In the genomic region with DNA sequence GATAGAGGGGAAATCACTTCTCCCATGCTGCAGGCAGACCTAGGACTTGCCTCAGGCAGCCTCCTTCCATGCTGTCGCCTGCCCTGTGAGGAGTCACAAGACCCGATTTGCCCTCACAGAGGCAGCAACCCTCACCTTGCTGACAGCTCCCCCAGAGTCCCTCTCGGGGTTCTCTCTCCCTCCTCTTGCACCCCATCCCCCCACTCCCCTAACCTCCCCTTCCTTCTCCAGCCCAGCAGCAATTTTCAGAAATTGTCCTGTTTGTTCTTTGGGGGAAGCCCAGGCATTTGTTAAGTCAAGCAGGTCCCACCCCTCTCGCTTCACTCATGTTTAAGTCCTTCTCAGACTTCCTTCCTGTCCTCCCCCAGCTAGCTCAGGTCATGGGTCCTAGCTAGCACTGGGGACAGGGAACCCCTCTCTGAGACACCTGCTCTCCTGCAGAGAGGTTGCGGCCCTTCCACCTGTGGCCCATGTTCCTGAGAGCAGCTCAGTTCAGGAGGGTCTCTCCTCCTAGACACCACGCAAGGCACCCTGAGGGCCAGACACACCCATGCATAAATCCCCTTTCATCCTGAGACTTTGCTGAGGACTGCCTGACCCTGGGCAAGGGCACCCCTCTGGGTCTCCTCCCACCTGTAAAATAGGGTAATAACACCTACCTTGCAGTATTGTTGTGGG, we compare ENCODE assay signal across 14 cellular contexts. TPM values are rescaled to one million over a fixed set of nuclear protein-coding genes. Genes with fewer than 3 reads are reported as not detected.
DNase-seq lines count a peak whose midpoint lies in the region; ATAC-seq, FAIRE-seq and TF ChIP-seq lines count a peak whose summit lies in the region.
"Had no signal": no experiment of that assay in that cellular context is flagged by ENCODE, and none has a peak within 500 bp of the region (broad histone marks: within the 10 kb centered on the region; RNA-seq: fewer than 3 reads in every experiment).

No MANE protein-coding gene starts in this region.

- H3K4me3 ChIP-seq in duodenal mucosa (ENCODE audit: low read depth in 1 of 2, low read length in 2 of 2), result no peak overlapping the region

- TF ChIP-seq POLR2A in H54 (IDR thresholded peaks at IDR 0.05; ENCODE audit: low read depth, low read length), result no peak

- intact Hi-C loops in activated CD4-positive, alpha-beta memory T cell treated with anti-CD3 and anti-CD28 coated beads for 36 hours (cut with micrococcal nuclease), result no loop called here

- H3K27ac Mint-ChIP-seq in activated CD4-positive, alpha-beta memory T cell treated with anti-CD3 and anti-CD28 coated beads, Interleukin-2, amount 10 ng/mL, durations not matched to agents 7 days and 5 days, result peak overlapping the region; percentile 14
- no peak overlapping the region for H3K27ac Mint-ChIP-seq in activated CD4-positive, alpha-beta memory T cell treated with anti-CD3 and anti-CD28 coated beads for 36 hours

- H3K9ac ChIP-seq in duodenal mucosa (ENCODE audit: low read depth in 1 of 2, low read length in 2 of 2), result no peak overlapping the region

- H3K27ac ChIP-seq in duodenal mucosa (ENCODE audit: low read depth, low read length), result peak overlapping the region; percentile 29

- H3K36me3 ChIP-seq in duodenal mucosa (ENCODE audit: control insufficient read depth in 1 of 2, insufficient read depth in 2 of 2, low read length in 2 of 2), result no peaks in the 10 kb centered on the region

- no peaks in the 10 kb centered on the region for H3K36me3 Mint-ChIP-seq in activated CD4-positive, alpha-beta memory T cell treated with anti-CD3 and anti-CD28 coated beads, Interleukin-2, amount 10 ng/mL, durations not matched to agents 7 days and 5 days (ENCODE audit: low read depth)
- H3K36me3 Mint-ChIP-seq in activated CD4-positive, alpha-beta memory T cell treated with anti-CD3 and anti-CD28 coated beads for 36 hours, result no peaks in the 10 kb centered on the region

- no peaks in the 10 kb centered on the region for H3K27me3 Mint-ChIP-seq in activated CD4-positive, alpha-beta memory T cell treated with anti-CD3 and anti-CD28 coated beads, Interleukin-2, amount 10 ng/mL, durations not matched to agents 7 days and 5 days
- no peaks in the 10 kb centered on the region for H3K27me3 Mint-ChIP-seq in activated CD4-positive, alpha-beta memory T cell treated with anti-CD3 and anti-CD28 coated beads for 36 hours

- ATAC-seq in stimulated activated naive CD8-positive, alpha-beta T cell treated with anti-CD3 and anti-CD28 coated beads, Interleukin-15, Interleukin-2, amounts not matched to agents 100 U/mL and 50 U/mL, for 24 hours, result no peak
- ATAC-seq in HG03439 (IDR thresholded peaks at IDR 0.05; ENCODE audit: unreplicated experiment) (no peak), GM19467 (IDR thresholded peaks at IDR 0.05; ENCODE audit: unreplicated experiment) (no peak)

- H3K4me1 ChIP-seq in duodenal mucosa (ENCODE audit: control insufficient read depth in 1 of 2, insufficient read depth in 2 of 2, low read length in 2 of 2), result peaks cover 18 to 30% of the 10 kb centered on the region in 2 donors

- CTCF ChIA-PET in activated CD4-positive, alpha-beta memory T cell treated with anti-CD3 and anti-CD28 coated beads, Interleukin-2, amount 10 ng/mL, durations not matched to agents 7 days and 5 days (lab: Charles Lee), result interaction anchor here (0.9 to 1.5 kb wide), 3 partner anchors 13 to 114 kb away, joined by 3 read pairs; no protein-coding TSS in a partner anchor
- CTCF ChIA-PET in activated CD4-positive, alpha-beta memory T cell treated with anti-CD3 and anti-CD28 coated beads for 36 hours (lab: Charles Lee), result interaction anchor here (1.4 to 2.0 kb wide), 2 partner anchors 13 to 222 kb away, joined by 4 to 7 read pairs; no protein-coding TSS in a partner anchor

- no peak overlapping the region for H3K4me3 Mint-ChIP-seq in activated CD4-positive, alpha-beta memory T cell treated with anti-CD3 and anti-CD28 coated beads, Interleukin-2, amount 10 ng/mL, durations not matched to agents 7 days and 5 days
- H3K4me3 Mint-ChIP-seq in activated CD4-positive, alpha-beta memory T cell treated with anti-CD3 and anti-CD28 coated beads for 36 hours, result no peak overlapping the region

- DNase-seq in activated CD4-positive, alpha-beta memory T cell treated with anti-CD3 and anti-CD28 coated beads, Interleukin-2, amount 10 ng/mL, durations not matched to agents 7 days and 5 days, result peak; percentile 16
- no peak for DNase-seq in activated CD4-positive, alpha-beta memory T cell treated with anti-CD3 and anti-CD28 coated beads for 36 hours
- DNase-seq in NCI-H69 (lab: John Stamatoyannopoulos, UW) (peak; percentile 72), H54 (ENCODE audit: insufficient read length, low spot score) (no peak)
- peak; percentile 22 for DNase-seq in stimulated activated naive CD8-positive, alpha-beta T cell treated with anti-CD3 and anti-CD28 coated beads, Interleukin-15, Interleukin-2, amounts not matched to agents 100 U/mL and 50 U/mL, for 24 hours
- DNase-seq: NCI-H1694 treated with DMSO at 0.1 percent for 48 hours; stimulated activated CD4-positive, alpha-beta T cell treated with anti-CD3 and anti-CD28 coated beads, Interleukin-4, amount 100 ng/mL, for 1 hour had no signal

- no peaks in the 10 kb centered on the region for H3K9me3 ChIP-seq in duodenal mucosa (ENCODE audit: control insufficient read depth in 1 of 2, low read length in 2 of 2)

- peaks cover 41% of the 10 kb centered on the region for H3K4me1 Mint-ChIP-seq in activated CD4-positive, alpha-beta memory T cell treated with anti-CD3 and anti-CD28 coated beads, Interleukin-2, amount 10 ng/mL, durations not matched to agents 7 days and 5 days
- H3K4me1 Mint-ChIP-seq in activated CD4-positive, alpha-beta memory T cell treated with anti-CD3 and anti-CD28 coated beads for 36 hours (ENCODE audit: low read depth), result peaks cover 35% of the 10 kb centered on the region

- no peak for FAIRE-seq in H54 (lab: Jason Lieb, UNC)
- FAIRE-seq: G401.6, H1 had no signal

- POLR2A ChIA-PET in activated CD4-positive, alpha-beta memory T cell treated with anti-CD3 and anti-CD28 coated beads, Interleukin-2, amount 10 ng/mL, durations not matched to agents 7 days and 5 days (lab: Charles Lee), result no interaction called here
- POLR2A ChIA-PET in activated CD4-positive, alpha-beta memory T cell treated with anti-CD3 and anti-CD28 coated beads for 36 hours (lab: Charles Lee), result no interaction called here

- H3K9me3 Mint-ChIP-seq in activated CD4-positive, alpha-beta memory T cell treated with anti-CD3 and anti-CD28 coated beads, Interleukin-2, amount 10 ng/mL, durations not matched to agents 7 days and 5 days, result no peaks in the 10 kb centered on the region
- H3K9me3 Mint-ChIP-seq in activated CD4-positive, alpha-beta memory T cell treated with anti-CD3 and anti-CD28 coated beads for 36 hours, result no peaks in the 10 kb centered on the region

- H3K27me3 ChIP-seq in duodenal mucosa (ENCODE audit: control insufficient read depth in 1 of 2, insufficient read depth in 2 of 2, low read length in 2 of 2), result no peaks in the 10 kb centered on the region

RNA-seq across cellular contexts. Expression of gene FXYD2, which starts 6.3 kb away (rescaled TPM):
- under 1 TPM; 0.33 to 0.48 TPM for total RNA-seq in activated CD4-positive, alpha-beta memory T cell treated with anti-CD3 and anti-CD28 coated beads, Interleukin-2, amount 10 ng/mL, durations not matched to agents 7 days and 5 days
- total RNA-seq in activated CD4-positive, alpha-beta memory T cell treated with anti-CD3 and anti-CD28 coated beads for 36 hours, result not detected

RNA-seq across cellular contexts. Expression of gene DSCAML1, which starts 33.8 kb away (rescaled TPM):
- total RNA-seq in activated CD4-positive, alpha-beta memory T cell treated with anti-CD3 and anti-CD28 coated beads, Interleukin-2, amount 10 ng/mL, durations not matched to agents 7 days and 5 days, result under 1 TPM in 1 of 2 experiments, not detected in 1; 0.03 TPM
- under 1 TPM; 0.29 to 0.67 TPM for total RNA-seq in activated CD4-positive, alpha-beta memory T cell treated with anti-CD3 and anti-CD28 coated beads for 36 hours
- total RNA-seq: dermis microvascular lymphatic vessel endothelial cell, pulmonary artery endothelial cell had no signal

RNA-seq across cellular contexts. Expression of gene FXYD6, which starts 45.6 kb away (rescaled TPM):
- not detected for total RNA-seq in activated CD4-positive, alpha-beta memory T cell treated with anti-CD3 and anti-CD28 coated beads, Interleukin-2, amount 10 ng/mL, durations not matched to agents 7 days and 5 days
- total RNA-seq in activated CD4-positive, alpha-beta memory T cell treated with anti-CD3 and anti-CD28 coated beads for 36 hours, result under 1 TPM; 0.26 to 0.61 TPM

Comparison
In these comparisons a context has a peak if more than half of its experiments do, and no peak if none do; other contexts are left out.
1. DNase-seq: peak in activated CD4-positive, alpha-beta memory T cell treated with anti-CD3 and anti-CD28 coated beads, Interleukin-2, amount 10 ng/mL, durations not matched to agents 7 days and 5 days (single experiment), NCI-H69 (single experiment) and stimulated activated naive CD8-positive, alpha-beta T cell treated with anti-CD3 and anti-CD28 coated beads, Interleukin-15, Interleukin-2, amounts not matched to agents 100 U/mL and 50 U/mL, for 24 hours (single experiment); none in activated CD4-positive, alpha-beta memory T cell treated with anti-CD3 and anti-CD28 coated beads for 36 hours (single experiment) and H54 (single experiment).